In genomic region chr10:24128066-24128751, GRCh38 we compare ENCODE assay signal across 25 cellular contexts.
DNase-seq lines count a peak whose midpoint lies in the region; ATAC-seq, FAIRE-seq and TF ChIP-seq lines count a peak whose summit lies in the region.
"Had no signal": no experiment of that assay in that cellular context is flagged by ENCODE, and none has a peak within 500 bp of the region (broad histone marks: within the 10 kb centered on the region; RNA-seq: fewer than 3 reads in every experiment).

No MANE protein-coding gene starts in this region.

- 1% methylated on average over 10 of the region's 10 CpGs for WGBS in K562 (ENCODE audit: insufficient coverage, low coverage, missing lambda C conversion rate)
- no CpG with 5 or more reads among the region's 10 CpGs for WGBS in neuronal stem cell (ENCODE audit: extremely low coverage in 2 of 2, insufficient read length in 2 of 2, insufficient replicate concordance in 1 of 2), 2 donors

- no peaks in the 10 kb centered on the region for H3K79me2 ChIP-seq in K562 (ENCODE audit: control insufficient read depth, insufficient read depth, low read length)

- no peaks in the 10 kb centered on the region for H3K9me1 ChIP-seq in K562 (ENCODE audit: control insufficient read depth, insufficient read depth, low read length)

- TF ChIP-seq POLR2A in GM12892 (IDR thresholded peaks at IDR 0.05; ENCODE audit: low read depth, low read length) (no peak), K562 (conservative IDR thresholded peaks at IDR 0.05) (no peak)

- H3K27me3 ChIP-seq in K562 (ENCODE audit: control insufficient read depth in 2 of 2, insufficient read depth in 2 of 2, low read length in 2 of 2) (no peaks in the 10 kb centered on the region), neuronal stem cell (ENCODE audit: control insufficient read depth in 3 of 3, insufficient read depth in 3 of 3, low read depth in 1 of 3, low read length in 3 of 3) (no peaks in the 10 kb centered on the region)
- H3K27me3 ChIP-seq: tibial artery had no signal

- no peak overlapping the region for H3K4ac ChIP-seq in neuronal stem cell (ENCODE audit: low read length)

- H3K4me2 ChIP-seq in K562 (ENCODE audit: insufficient read depth, low read length) (no peak overlapping the region), neuronal stem cell (ENCODE audit: insufficient read depth, low read length, poor library complexity, severe bottlenecking) (no peak overlapping the region)

- in situ Hi-C loops in K562 (cut with MboI): no loop called here

- no peak overlapping the region for H3K14ac ChIP-seq in neuronal stem cell (ENCODE audit: low read length)

- POLR2A ChIA-PET in K562 (lab: Yijun Ruan, JAX): no interaction called here

- DNase-seq in GM12892 (ENCODE audit: insufficient read length) (no peak), K562 (ENCODE audit: extremely low read depth in 1 of 4, low spot score in 3 of 4) (no peak), kidney (peak; percentile 75), neuronal stem cell (ENCODE audit: low spot score) (peak; percentile 85), dedifferentiated amniotic fluid mesenchymal stem cell (ENCODE audit: extremely low spot score) (no peak), T-helper 2 cell (no peak)
- DNase-seq: activated naive CD4-positive, alpha-beta T cell; activated T-cell treated with anti-CD3 and anti-CD28 coated beads, Interleukin-2, amount 50 U/mL, for 24 hours; anterior cingulate cortex; CD4-positive, alpha-beta memory T cell; effector CD8-positive, alpha-beta T cell; H9; mammary epithelial cell; NCI-H1092; NCI-H2081; NCI-H524; posterior cingulate gyrus; RPMI8226; stimulated activated naive CD8-positive, alpha-beta T cell treated with anti-CD3 and anti-CD28 coated beads, Interleukin-15, Interleukin-2, amounts not matched to agents 100 U/mL and 50 U/mL, for 24 hours; tibial artery had no signal

- H3K36me3 ChIP-seq in K562 (ENCODE audit: control insufficient read depth, insufficient read depth, low read length) (no peaks in the 10 kb centered on the region), kidney (ENCODE audit: control insufficient read depth in 1 of 2, insufficient read depth in 2 of 2, low read length in 2 of 2) (no peaks in the 10 kb centered on the region), neuronal stem cell (replicated peaks in 1 of 2; ENCODE audit: control insufficient read depth in 2 of 2, insufficient read depth in 2 of 2, low read length in 2 of 2) (no peaks in the 10 kb centered on the region)
- H3K36me3 ChIP-seq: tibial artery had no signal

- intact Hi-C loops in K562 (cut with micrococcal nuclease): no loop called here
- intact Hi-C loops in kidney (cut with DNase I): no loop called here

- H2BK5ac ChIP-seq in neuronal stem cell (ENCODE audit: low read length): no peak overlapping the region

- H3K23ac ChIP-seq in neuronal stem cell (ENCODE audit: low read depth, low read length, poor library complexity): no peak overlapping the region

- H2AFZ ChIP-seq in K562 (ENCODE audit: low read depth, low read length) (no peak overlapping the region), neuronal stem cell (ENCODE audit: low read length) (peak overlapping the region; percentile 58)

- ATAC-seq in K562: no peak
- ATAC-seq in GM18511 (IDR thresholded peaks at IDR 0.05; ENCODE audit: unreplicated experiment): no peak
- ATAC-seq in GM21576 (IDR thresholded peaks at IDR 0.05; ENCODE audit: unreplicated experiment): no peak
- ATAC-seq: activated CD4-positive, CD25-positive, alpha-beta regulatory T cell treated with anti-CD3 and anti-CD28 coated beads, Interleukin-2, amount 50 U/mL, for 24 hours; stimulated activated naive CD8-positive, alpha-beta T cell treated with anti-CD3 and anti-CD28 coated beads, Interleukin-15, Interleukin-2, amounts not matched to agents 100 U/mL and 50 U/mL, for 24 hours had no signal

- H3K18ac ChIP-seq in neuronal stem cell (ENCODE audit: low read length): no peak overlapping the region

- H3K9ac ChIP-seq in K562 (ENCODE audit: insufficient read depth in 1 of 2, low read depth in 2 of 2, low read length in 2 of 2) (no peak overlapping the region), kidney (ENCODE audit: low read length in 2 of 2) (no peak overlapping the region), neuronal stem cell (ENCODE audit: low read depth, low read length, poor library complexity) (no peak overlapping the region)

- H2BK15ac ChIP-seq in neuronal stem cell (ENCODE audit: low read length): no peak overlapping the region

- no peak overlapping the region for H2BK12ac ChIP-seq in neuronal stem cell (ENCODE audit: low read length)

- H3K9me3 ChIP-seq in K562 (replicated peaks; ENCODE audit: control insufficient read depth, insufficient read depth, low read depth, low read length) (no peaks in the 10 kb centered on the region), kidney (ENCODE audit: control insufficient read depth in 1 of 2, low read length in 2 of 2) (no peaks in the 10 kb centered on the region), neuronal stem cell (replicated peaks in 1 of 2; ENCODE audit: control insufficient read depth in 2 of 2, insufficient read depth in 1 of 2, low read depth in 1 of 2, low read length in 2 of 2) (peaks cover 0 to 2% of the 10 kb centered on the region in 2 donors)
- H3K9me3 ChIP-seq: tibial artery had no signal

- no peak overlapping the region for H2BK120ac ChIP-seq in neuronal stem cell (ENCODE audit: low read depth, low read length)

- H3K79me1 ChIP-seq in neuronal stem cell (ENCODE audit: low read depth, low read length): no peaks in the 10 kb centered on the region

- no peak overlapping the region for H4K91ac ChIP-seq in neuronal stem cell (ENCODE audit: low read depth, low read length, poor library complexity)

- no peak overlapping the region for H2AK5ac ChIP-seq in neuronal stem cell (ENCODE audit: low read depth, low read length)

- CTCF ChIA-PET in K562 (lab: Yijun Ruan, JAX; ENCODE audit: low intra/inter-chr PET ratio): no interaction called here

- no peak for TF ChIP-seq RAD21 in K562 (CRISPR knock-in tag; conservative IDR thresholded peaks at IDR 0.05 in 1 of 2, IDR thresholded peaks at IDR 0.05 in 1 of 2)

- no peak overlapping the region for H4K8ac ChIP-seq in neuronal stem cell (ENCODE audit: low read depth, low read length)

- H3K27ac ChIP-seq in K562 (ENCODE audit: extremely low read depth, low read depth, low read length) (no peak overlapping the region), kidney (ENCODE audit: low read depth in 2 of 2, low read length in 2 of 2) (no peak overlapping the region), neuronal stem cell (replicated peaks; ENCODE audit: low read length) (peak overlapping the region; percentile 16)
- H3K27ac ChIP-seq: skin epidermis, tibial artery had no signal

- BruUV-seq in K562 (replicated peaks; lab: Mats Ljungman, UMichigan): no TSS peak

- TF ChIP-seq CTCF in K562 (IDR thresholded peaks at IDR 0.05 in 2 of 3, conservative IDR thresholded peaks at IDR 0.05 in 1 of 3; ENCODE audit: insufficient read depth in 2 of 3, low read depth in 1 of 3, low read length in 3 of 3): no peak
- no peak for TF ChIP-seq CTCF in kidney (IDR thresholded peaks at IDR 0.05; ENCODE audit: borderline replicate concordance, extremely low read depth, insufficient read depth)

- H3K4me3 ChIP-seq in K562 (no peak overlapping the region), kidney (ENCODE audit: low read length in 2 of 2) (no peak overlapping the region), neuronal stem cell (ENCODE audit: low read length in 2 of 2) (no peak overlapping the region)
- H3K4me3 ChIP-seq: skin epidermis, tibial artery had no signal

- no peak for TF ChIP-seq EP300 in K562 (IDR thresholded peaks at IDR 0.05; ENCODE audit: low read length)

- H4K20me1 ChIP-seq in K562 (replicated peaks; ENCODE audit: control insufficient read depth, insufficient read depth, low read length): no peaks in the 10 kb centered on the region

- FAIRE-seq in GM12892 (lab: Jason Lieb, UNC) (peak; percentile 58), K562 (lab: Jason Lieb, UNC) (no peak), kidney (lab: Jason Lieb, UNC) (no peak)
- FAIRE-seq: GM12891 had no signal

- no peaks in the 10 kb centered on the region for H3K4me1 ChIP-seq in K562 (replicated peaks in 1 of 2; ENCODE audit: control insufficient read depth in 2 of 2, insufficient read depth in 2 of 2, low read length in 2 of 2)
- H3K4me1 ChIP-seq in kidney (ENCODE audit: control insufficient read depth in 1 of 2, insufficient read depth in 1 of 2, low read depth in 1 of 2, low read length in 2 of 2): peaks cover 4 to 9% of the 10 kb centered on the region in 2 donors
- peaks cover 4 to 18% of the 10 kb centered on the region in 2 donors for H3K4me1 ChIP-seq in neuronal stem cell (ENCODE audit: control insufficient read depth in 2 of 2, insufficient read depth in 1 of 2, low read depth in 1 of 2, low read length in 2 of 2)
- H3K4me1 ChIP-seq: tibial artery had no signal

TF ChIP-seq in K562, 482 proteins besides CTCF, POLR2A, EP300 and RAD21:
- TF ChIP-seq NFXL1 (CRISPR knock-in tag; IDR thresholded peaks at IDR 0.05): no peak
- TF ChIP-seq ZNF316 (IDR thresholded peaks at IDR 0.05): peak; percentile 27; the same call in 1 of the 2 replicates
- no peak for TF ChIP-seq E2F3 (CRISPR knock-in tag; IDR thresholded peaks at IDR 0.05)
- TF ChIP-seq POLR2AphosphoS2 (IDR thresholded peaks at IDR 0.05; ENCODE audit: low read length): no peak
- peak; percentile 55 for TF ChIP-seq MAFF (IDR thresholded peaks at IDR 0.05; ENCODE audit: low read length)
- TF ChIP-seq DIDO1 (tag; IDR thresholded peaks at IDR 0.05; ENCODE audit: low read depth): no peak
- peak; percentile 22; the same call in 1 of the 2 replicates for TF ChIP-seq MAFG (tag; conservative IDR thresholded peaks at IDR 0.05)
- TF ChIP-seq MAFK (IDR thresholded peaks at IDR 0.05; ENCODE audit: low read length): peak; percentile 41; the same call in 1 of the 2 replicates
- TF ChIP-seq KDM1A (IDR thresholded peaks at IDR 0.05): no peak
- no peak for TF ChIP-seq POU5F1 (IDR thresholded peaks at IDR 0.05; ENCODE audit: borderline replicate concordance, low read depth, low read length, partially characterized antibody)
- TF ChIP-seq BACH1 (tag; IDR thresholded peaks at IDR 0.05): no peak

Comparison
In these comparisons a context has a peak if more than half of its experiments do, and no peak if none do; other contexts are left out.
1. DNase-seq: peak in kidney (single experiment) and neuronal stem cell (single experiment); none in GM12892 (single experiment), K562 (0 of 4), dedifferentiated amniotic fluid mesenchymal stem cell (single experiment) and T-helper 2 cell (0 of 5).